ENCODE assay signal across 27 cellular contexts in the genomic region with DNA sequence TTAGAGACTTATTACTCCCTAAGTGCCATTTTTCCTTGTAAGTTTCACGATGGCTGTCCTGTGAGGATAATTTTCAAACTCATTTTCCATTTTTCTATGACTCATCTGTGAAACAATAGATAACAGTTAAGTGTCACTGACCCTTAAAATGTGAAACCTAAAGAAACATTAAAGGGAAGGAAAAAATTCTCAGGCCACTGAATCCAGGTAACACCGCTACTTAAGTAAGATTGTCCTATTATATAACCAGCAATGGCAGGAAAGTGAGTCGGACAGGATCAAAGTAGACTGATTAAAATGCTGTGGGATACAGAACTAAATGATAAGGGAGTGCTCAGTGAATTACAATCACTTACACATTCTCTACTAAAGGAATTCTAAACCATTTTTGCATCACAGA. TPM values are rescaled to one million over a fixed set of nuclear protein-coding genes. Genes with fewer than 3 reads are reported as not detected.
A peak's percentile ranks its signal among the peaks of the same experiment; 100 is the strongest.
DNase-seq lines count a peak whose midpoint lies in the region; ATAC-seq, FAIRE-seq and TF ChIP-seq lines count a peak whose summit lies in the region.
"Had no signal": no experiment of that assay in that cellular context is flagged by ENCODE, and none has a peak within 500 bp of the region (broad histone marks: within the 10 kb centered on the region; RNA-seq: fewer than 3 reads in every experiment).

No MANE protein-coding gene starts in this region.

- no peaks in the 10 kb centered on the region; the same call in 1 of the 2 replicates for H3K9me3 ChIP-seq in BLaER1
- H3K9me3 ChIP-seq in HCT116 (ENCODE audit: control insufficient read depth in 1 of 2, insufficient read depth in 1 of 2, low read depth in 1 of 2, low read length in 2 of 2) = no peaks in the 10 kb centered on the region
- H3K9me3 ChIP-seq in adrenal gland (replicated peaks in 1 of 3) = no peaks in the 10 kb centered on the region
- no peaks in the 10 kb centered on the region for H3K9me3 ChIP-seq in pancreas
- no peaks in the 10 kb centered on the region for H3K9me3 ChIP-seq in ascending aorta
- H3K9me3 ChIP-seq: Caco-2, left lung, Peyer's patch, psoas muscle, thoracic aorta had no signal

- H3K4me1 ChIP-seq in BLaER1 (peaks cover 38% of the 10 kb centered on the region), HCT116 (ENCODE audit: control insufficient read depth in 1 of 2, insufficient read depth in 2 of 2, low read length in 2 of 2) (peaks cover 9 to 31% of the 10 kb centered on the region in 2 experiments; a peak in 3 of 4 replicates), adrenal gland (replicated peaks in 1 of 2) (peaks cover 3 to 44% of the 10 kb centered on the region in 2 donors), pancreas (peaks cover 11 to 13% (median 12%) of the 10 kb centered on the region in 3 donors), ascending aorta (peaks cover 0 to 12% of the 10 kb centered on the region in 2 donors)
- H3K4me1 ChIP-seq: Caco-2, psoas muscle had no signal

- H3K4me2 ChIP-seq in BLaER1 (peak overlapping the region; percentile 53), HCT116 (ENCODE audit: low read length) (peak overlapping the region; percentile 35; the same call in 1 of the 2 replicates)

- no TSS peak for BruUV-seq in HCT116 (replicated peaks; lab: Mats Ljungman, UMichigan)

- no peak overlapping the region for H3K9ac ChIP-seq in BLaER1
- no peak overlapping the region for H3K9ac ChIP-seq in HCT116 (ENCODE audit: low read length)
- H3K9ac ChIP-seq: GM23248 had no signal

- H4K20me1 ChIP-seq in BLaER1 (no peaks in the 10 kb centered on the region), HCT116 (ENCODE audit: insufficient read depth) (no peaks in the 10 kb centered on the region)

- TF ChIP-seq POLR2A in HCT116 (IDR thresholded peaks at IDR 0.05; ENCODE audit: borderline replicate concordance, extremely low read depth, insufficient read depth, insufficient read length) (no peak), adrenal gland (IDR thresholded peaks at IDR 0.05) (no peak)

- H3K36me3 ChIP-seq in BLaER1 = no peaks in the 10 kb centered on the region
- H3K36me3 ChIP-seq in HCT116 (ENCODE audit: control insufficient read depth in 1 of 2, insufficient read depth in 2 of 2, low read length in 2 of 2) = no peaks in the 10 kb centered on the region
- H3K36me3 ChIP-seq in adrenal gland (replicated peaks in 1 of 2) = no peaks in the 10 kb centered on the region
- no peaks in the 10 kb centered on the region for H3K36me3 ChIP-seq in pancreas
- H3K36me3 ChIP-seq in ascending aorta = no peaks in the 10 kb centered on the region
- H3K36me3 ChIP-seq: left lung, Peyer's patch, thoracic aorta had no signal

- H3K27me3 ChIP-seq in BLaER1 (no peaks in the 10 kb centered on the region), HCT116 (ENCODE audit: insufficient read depth, low read length) (no peaks in the 10 kb centered on the region), adrenal gland (no peaks in the 10 kb centered on the region), pancreas (no peaks in the 10 kb centered on the region), ascending aorta (no peaks in the 10 kb centered on the region)
- H3K27me3 ChIP-seq: left lung, Peyer's patch had no signal

- CTCF ChIA-PET in HCT116 (lab: Charles Lee) = no interaction called here

- POLR2A ChIA-PET in HCT116 (lab: Charles Lee) = no interaction called here

- WGBS in adrenal gland, 4 donors = 40 to 46% (median 41%) methylated on average over 3 of the region's 3 CpGs
- 84 to 90% methylated on average over 3 of the region's 3 CpGs for WGBS in pancreas, 2 donors

- ATAC-seq in HCT116 (no peak), pancreas (no peak), GM18861 (IDR thresholded peaks at IDR 0.05; ENCODE audit: unreplicated experiment) (no peak)
- ATAC-seq: activated CD8-positive, alpha-beta T cell treated with anti-CD3 and anti-CD28 coated beads for 36 hours; left lung; psoas muscle had no signal

- H2AFZ ChIP-seq in HCT116 (ENCODE audit: low read depth, low read length, poor library complexity, severe bottlenecking) = no peak overlapping the region
- H2AFZ ChIP-seq: GM23248 had no signal

- H3K79me2 ChIP-seq in HCT116 (ENCODE audit: insufficient read depth, low read length) = no peaks in the 10 kb centered on the region

- H3K4me3 ChIP-seq in BLaER1 = no peak overlapping the region
- no peak overlapping the region for H3K4me3 ChIP-seq in HCT116 (replicated peaks in 1 of 2; ENCODE audit: low read depth in 1 of 2, low read length in 2 of 2)
- H3K4me3 ChIP-seq in adrenal gland = no peak overlapping the region
- no peak overlapping the region for H3K4me3 ChIP-seq in fibroblast of the aortic adventitia (ENCODE audit: low read depth, low read length)
- H3K4me3 ChIP-seq in pancreas = no peak overlapping the region
- H3K4me3 ChIP-seq in ascending aorta = no peak overlapping the region
- H3K4me3 ChIP-seq: GM23248, left lung, Peyer's patch, psoas muscle, thoracic aorta had no signal

- no peaks in the 10 kb centered on the region for H3K9me2 ChIP-seq in HCT116 (ENCODE audit: insufficient read depth)

- FAIRE-seq in pancreas (lab: Jason Lieb, UNC) = no peak

- RAD21 ChIA-PET in HCT116 (lab: Charles Lee; ENCODE audit: low non-redundant PET in 1 of 2, low total read pairs in 2 of 2, uncharacterized antibody in 2 of 2, unreplicated experiment in 2 of 2) = no interaction called here

- no peak overlapping the region for H3K27ac ChIP-seq in BLaER1
- no peak overlapping the region for H3K27ac ChIP-seq in HCT116 (ENCODE audit: low read depth, low read length)
- peak overlapping the region in 3 of 5 donors; percentile 37 to 68 (median 54) for H3K27ac ChIP-seq in adrenal gland
- H3K27ac ChIP-seq in pancreas = no peak overlapping the region
- no peak overlapping the region for H3K27ac ChIP-seq in ascending aorta
- H3K27ac ChIP-seq: GM23248, left lung, Peyer's patch, psoas muscle, thoracic aorta had no signal

- DNase-seq in HCT116 (ENCODE audit: low read depth, low spot score) = no peak
- no peak for DNase-seq in adrenal gland
- DNase-seq in fibroblast of the aortic adventitia (ENCODE audit: low read depth) = peak; percentile 30
- no peak for DNase-seq in pancreas
- DNase-seq in ascending aorta (ENCODE audit: low spot score in 2 of 2) = no peak
- DNase-seq: activated CD4-positive, CD25-positive, alpha-beta regulatory T cell treated with anti-CD3 and anti-CD28 coated beads, Interleukin-2, amount 50 U/mL, for 72 hours; activated CD8-positive, alpha-beta T cell treated with anti-CD3 and anti-CD28 coated beads for 36 hours; Caco-2; cortex of kidney; GM23248; IMR-90; left lung; NCI-H1105 treated with DMSO at 0.1 percent for 48 hours; NCI-H1930; NCI-H524; NK-92 treated with Interleukin-12 subunit alpha and Interleukin-12 subunit beta, amount 100 ng/mL, for 24 hours; Peyer's patch; psoas muscle; stimulated activated naive CD4-positive, alpha-beta T cell treated with Interleukin-2 at 50 U/mL for 16 hours; T-helper 1 cell had no signal

- no peak for TF ChIP-seq CTCF in HCT116 (IDR thresholded peaks at IDR 0.05 in 2 of 3, conservative IDR thresholded peaks at IDR 0.05 in 1 of 3; ENCODE audit: borderline replicate concordance in 1 of 3, insufficient read depth in 1 of 3, low read depth in 2 of 3, low read length in 2 of 3)
- TF ChIP-seq CTCF in adrenal gland (IDR thresholded peaks at IDR 0.05) = no peak
- no peak for TF ChIP-seq CTCF in fibroblast of the aortic adventitia (IDR thresholded peaks at IDR 0.05; ENCODE audit: insufficient read depth, low read length)
- TF ChIP-seq CTCF in pancreas (IDR thresholded peaks at IDR 0.05) = no peak
- no peak for TF ChIP-seq CTCF in ascending aorta (IDR thresholded peaks at IDR 0.05)

- no peak for TF ChIP-seq RAD21 in HCT116 (IDR thresholded peaks at IDR 0.05; ENCODE audit: low read depth)

- intact Hi-C loops in HCT116 (cut with micrococcal nuclease) (no loop called here), adrenal gland (cut with DNase I) (no loop called here), pancreas (cut with DNase I) (no loop called here), ascending aorta (cut with DNase I) (no loop called here)

TF ChIP-seq in HCT116, 20 proteins besides CTCF, POLR2A, EP300 and RAD21 (continues in another document):
- TF ChIP-seq POLR2AphosphoS5 (IDR thresholded peaks at IDR 0.05; ENCODE audit: low read depth, low read length) (no peak), EZH2phosphoT487 (IDR thresholded peaks at IDR 0.05; ENCODE audit: borderline replicate concordance) (no peak), CBX3 (IDR thresholded peaks at IDR 0.05; ENCODE audit: low read depth) (no peak), TCF7L2 (IDR thresholded peaks at IDR 0.05; ENCODE audit: borderline replicate concordance, extremely low read depth, insufficient read depth, insufficient read length) (no peak), YY1 (IDR thresholded peaks at IDR 0.05; ENCODE audit: extremely low read depth, insufficient replicate concordance, low read depth, low read length) (no peak)
- TF ChIP-seq, protein P1, sequence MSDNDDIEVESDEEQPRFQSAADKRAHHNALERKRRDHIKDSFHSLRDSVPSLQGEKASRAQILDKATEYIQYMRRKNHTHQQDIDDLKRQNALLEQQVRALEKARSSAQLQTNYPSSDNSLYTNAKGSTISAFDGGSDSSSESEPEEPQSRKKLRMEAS (IDR thresholded peaks at IDR 0.05) = no peak

RNA-seq across cellular contexts. Expression of a gene that starts 12.4 kb away (rescaled TPM):
- total RNA-seq in HCT116 (2021; ENCODE audit: unreplicated experiment) = 8.4 TPM
- 2.5 and 2.6 TPM in 2 replicates for polyA plus RNA-seq in HCT116 (2012)
- total RNA-seq in adrenal gland = 100 to 1,000 TPM in 6 of 8 donors, 10 to 100 TPM in 2; 60.3 to 178 (median 126) TPM
- 10 to 100 TPM; 25.7 to 79.8 (median 36.5) TPM for polyA plus RNA-seq in adrenal gland
- total RNA-seq in fibroblast of the aortic adventitia (ENCODE audit: low replicate concordance) = 10.1 and 23.1 TPM in 2 replicates
- 10 to 100 TPM; 25.2 to 62.1 (median 38.6) TPM for total RNA-seq in pancreas
- polyA plus RNA-seq in pancreas = 10 to 100 TPM; 14.7 to 29.3 TPM
- total RNA-seq in ascending aorta = 8.8 TPM

RNA-seq across cellular contexts. Expression of a gene that starts 45.3 kb away (rescaled TPM):
- total RNA-seq in HCT116 (2021; ENCODE audit: unreplicated experiment) (not detected), adrenal gland (not detected), fibroblast of the aortic adventitia (ENCODE audit: low replicate concordance) (not detected in 2 replicates), pancreas (not detected), ascending aorta (not detected)
- polyA plus RNA-seq in HCT116 (2012) = not detected in 2 replicates
- polyA plus RNA-seq in adrenal gland (not detected), pancreas (not detected)
- total RNA-seq: activated CD8-positive, alpha-beta T cell treated with anti-CD3 and anti-CD28 coated beads for 36 hours; Caco-2; Daoy; fibroblast of lung; GM23248; IMR-90; mesenteric fat pad; Peyer's patch; psoas muscle; thoracic aorta had no signal
- polyA plus RNA-seq: BJ, fibroblast of lung, GM23248, IMR-90, psoas muscle had no signal

Comparison
In these comparisons a context has a peak if more than half of its experiments do, and no peak if none do; other contexts are left out.
1. H3K27ac ChIP-seq: peak in adrenal gland (3 of 5); none in BLaER1 (single experiment), HCT116 (single experiment), pancreas (0 of 4) and ascending aorta (0 of 2).